In the genomic region with DNA sequence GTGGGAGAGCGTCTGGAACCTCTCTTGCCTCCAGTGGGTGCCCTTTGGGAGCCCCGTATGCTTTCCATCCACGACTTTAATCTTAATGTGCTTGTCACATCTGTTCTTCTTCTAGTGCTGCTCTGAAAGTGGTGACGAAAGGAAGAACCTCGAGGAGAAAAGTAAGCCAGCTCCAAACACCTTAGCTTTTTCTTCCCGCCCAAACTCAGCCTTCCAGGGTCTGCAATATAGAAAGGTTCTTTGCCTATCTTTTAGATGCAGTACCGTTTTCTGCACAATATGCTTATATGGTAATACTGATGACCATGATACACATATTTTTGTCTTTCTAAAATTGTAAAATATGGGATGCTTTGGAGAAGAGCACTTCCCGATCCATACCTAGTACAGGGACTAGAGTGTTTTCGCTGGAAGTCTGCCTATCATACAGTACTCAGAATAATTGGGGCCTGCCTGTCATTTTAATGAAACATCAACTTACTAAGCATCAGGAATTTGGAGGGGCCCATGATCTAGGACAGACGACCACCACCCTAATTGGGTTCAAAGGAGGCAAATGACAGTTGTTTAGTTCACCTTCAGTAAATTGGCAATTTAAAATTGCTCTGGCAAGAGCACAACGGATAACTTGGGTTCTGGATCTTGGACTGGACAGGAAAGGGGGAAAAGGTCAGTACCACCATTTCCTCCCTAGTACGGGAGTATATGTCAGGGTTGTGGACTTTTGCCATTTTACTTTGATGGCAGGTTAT, we compare ENCODE assay signal across 8 cellular contexts. TPM values are rescaled to one million over a fixed set of nuclear protein-coding genes. Genes with fewer than 3 reads are reported as not detected.
DNase-seq lines count a peak whose midpoint lies in the region; ATAC-seq and TF ChIP-seq lines count a peak whose summit lies in the region.

No MANE protein-coding gene starts in this region.

- peak overlapping the region; percentile 81 for H3K27ac ChIP-seq in C4-2B
- H3K27ac ChIP-seq in MM.1S (ENCODE audit: low read length), result peak overlapping the region; percentile 78; the same call in 1 of the 2 replicates
- peak overlapping the region; percentile 76 for H3K27ac ChIP-seq in effector memory CD4-positive, alpha-beta T cell (ENCODE audit: insufficient read depth, low read length, poor library complexity, severe bottlenecking)
- peak overlapping the region; percentile 81 for H3K27ac ChIP-seq in neural cell (ENCODE audit: low read length)

- H3K79me2 ChIP-seq in MM.1S (ENCODE audit: low read length) (peaks cover 37% of the 10 kb centered on the region), neural cell (replicated peaks; ENCODE audit: insufficient read depth, low read length) (peaks cover 15% of the 10 kb centered on the region)

- no peaks in the 10 kb centered on the region for H3K36me3 ChIP-seq in MM.1S (replicated peaks; ENCODE audit: insufficient read depth, low read length)
- peaks cover 11% of the 10 kb centered on the region for H3K36me3 ChIP-seq in effector memory CD4-positive, alpha-beta T cell (ENCODE audit: control insufficient read depth, insufficient read depth, low read length)
- H3K36me3 ChIP-seq in neural cell (ENCODE audit: insufficient read depth, low read length), result no peaks in the 10 kb centered on the region

- DNase-seq in MM.1S (no peak), ureter (ENCODE audit: low spot score) (no peak), HK-2 (ENCODE audit: unreplicated experiment) (no peak), dermis blood vessel endothelial cell (no peak)
- DNase-seq in effector memory CD4-positive, alpha-beta T cell, result no peak

- TF ChIP-seq RAD21 in neural cell (conservative IDR thresholded peaks at IDR 0.05), result no peak

- TF ChIP-seq CTCF in C4-2B (conservative IDR thresholded peaks at IDR 0.05) (no peak), MM.1S (IDR thresholded peaks at IDR 0.05; ENCODE audit: low read length) (no peak), neural cell (IDR thresholded peaks at IDR 0.05; ENCODE audit: poor library complexity, severe bottlenecking) (no peak)

- H3K9ac ChIP-seq in MM.1S (ENCODE audit: low read length) (peak overlapping the region; percentile 93), neural cell (ENCODE audit: low read length) (peak overlapping the region; percentile 90)

- H3K27me3 ChIP-seq in MM.1S (replicated peaks; ENCODE audit: insufficient read depth, low read length) (no peaks in the 10 kb centered on the region), neural cell (ENCODE audit: insufficient read depth, low read depth, low read length) (no peaks in the 10 kb centered on the region)
- H3K27me3 ChIP-seq in effector memory CD4-positive, alpha-beta T cell (replicated peaks; ENCODE audit: control insufficient read depth, insufficient read depth, low read length, poor library complexity, severe bottlenecking), result no peaks in the 10 kb centered on the region

- no peak for ATAC-seq in GM18907 (IDR thresholded peaks at IDR 0.05; ENCODE audit: unreplicated experiment)

- H3F3A ChIP-seq in MM.1S (ENCODE audit: insufficient read depth, low read length) (peaks cover 12% of the 10 kb centered on the region), neural cell (ENCODE audit: insufficient read depth, low read length, poor library complexity, severe bottlenecking) (no peaks in the 10 kb centered on the region)

- peak overlapping the region; percentile 98 for H3K4me3 ChIP-seq in MM.1S (ENCODE audit: low read length)
- H3K4me3 ChIP-seq in effector memory CD4-positive, alpha-beta T cell (ENCODE audit: insufficient read depth, low read depth, low read length, poor library complexity, severe bottlenecking), result peak overlapping the region; percentile 89
- peak overlapping the region; percentile 85 for H3K4me3 ChIP-seq in neural cell (ENCODE audit: low read length)

- H4K20me1 ChIP-seq in MM.1S (ENCODE audit: insufficient read depth, low read length) (no peaks in the 10 kb centered on the region), neural cell (ENCODE audit: insufficient read depth) (peaks cover 4% of the 10 kb centered on the region)

- H3K9me3 ChIP-seq in MM.1S (replicated peaks; ENCODE audit: insufficient read depth, low read length) (no peaks in the 10 kb centered on the region), neural cell (ENCODE audit: low read length) (no peaks in the 10 kb centered on the region)
- no peaks in the 10 kb centered on the region for H3K9me3 ChIP-seq in effector memory CD4-positive, alpha-beta T cell (ENCODE audit: control insufficient read depth, low read length)

- no peak for TF ChIP-seq EP300 in neural cell (conservative IDR thresholded peaks at IDR 0.05; ENCODE audit: poor library complexity, severe bottlenecking)

- H3K9me2 ChIP-seq in MM.1S (replicated peaks; ENCODE audit: insufficient read depth, low read length), result no peaks in the 10 kb centered on the region
- no peaks in the 10 kb centered on the region for H3K9me2 ChIP-seq in neural cell (ENCODE audit: insufficient read depth, low read length)

- peak overlapping the region; percentile 96 for H3K4me2 ChIP-seq in MM.1S (ENCODE audit: low read depth, low read length)
- peak overlapping the region; percentile 89 for H3K4me2 ChIP-seq in neural cell (ENCODE audit: low read length)

- H2AFZ ChIP-seq in MM.1S (ENCODE audit: low read length), result peak overlapping the region; percentile 82
- H2AFZ ChIP-seq in neural cell (ENCODE audit: low read depth, low read length), result peak overlapping the region; percentile 74

- peaks cover 10% of the 10 kb centered on the region for H3K4me1 ChIP-seq in MM.1S (ENCODE audit: low read length)
- peaks cover 15% of the 10 kb centered on the region for H3K4me1 ChIP-seq in effector memory CD4-positive, alpha-beta T cell (ENCODE audit: control insufficient read depth, insufficient read depth, low read length, poor library complexity, severe bottlenecking)

TF ChIP-seq in neural cell, 6 proteins besides CTCF, POLR2A, EP300 and RAD21:
- TF ChIP-seq, protein P1, sequence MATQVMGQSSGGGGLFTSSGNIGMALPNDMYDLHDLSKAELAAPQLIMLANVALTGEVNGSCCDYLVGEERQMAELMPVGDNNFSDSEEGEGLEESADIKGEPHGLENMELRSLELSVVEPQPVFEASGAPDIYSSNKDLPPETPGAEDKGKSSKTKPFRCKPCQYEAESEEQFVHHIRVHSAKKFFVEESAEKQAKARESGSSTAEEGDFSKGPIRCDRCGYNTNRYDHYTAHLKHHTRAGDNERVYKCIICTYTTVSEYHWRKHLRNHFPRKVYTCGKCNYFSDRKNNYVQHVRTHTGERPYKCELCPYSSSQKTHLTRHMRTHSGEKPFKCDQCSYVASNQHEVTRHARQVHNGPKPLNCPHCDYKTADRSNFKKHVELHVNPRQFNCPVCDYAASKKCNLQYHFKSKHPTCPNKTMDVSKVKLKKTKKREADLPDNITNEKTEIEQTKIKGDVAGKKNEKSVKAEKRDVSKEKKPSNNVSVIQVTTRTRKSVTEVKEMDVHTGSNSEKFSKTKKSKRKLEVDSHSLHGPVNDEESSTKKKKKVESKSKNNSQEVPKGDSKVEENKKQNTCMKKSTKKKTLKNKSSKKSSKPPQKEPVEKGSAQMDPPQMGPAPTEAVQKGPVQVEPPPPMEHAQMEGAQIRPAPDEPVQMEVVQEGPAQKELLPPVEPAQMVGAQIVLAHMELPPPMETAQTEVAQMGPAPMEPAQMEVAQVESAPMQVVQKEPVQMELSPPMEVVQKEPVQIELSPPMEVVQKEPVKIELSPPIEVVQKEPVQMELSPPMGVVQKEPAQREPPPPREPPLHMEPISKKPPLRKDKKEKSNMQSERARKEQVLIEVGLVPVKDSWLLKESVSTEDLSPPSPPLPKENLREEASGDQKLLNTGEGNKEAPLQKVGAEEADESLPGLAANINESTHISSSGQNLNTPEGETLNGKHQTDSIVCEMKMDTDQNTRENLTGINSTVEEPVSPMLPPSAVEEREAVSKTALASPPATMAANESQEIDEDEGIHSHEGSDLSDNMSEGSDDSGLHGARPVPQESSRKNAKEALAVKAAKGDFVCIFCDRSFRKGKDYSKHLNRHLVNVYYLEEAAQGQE (IDR thresholded peaks at IDR 0.05; ENCODE audit: borderline replicate concordance), result no peak
- TF ChIP-seq SMC3 (conservative IDR thresholded peaks at IDR 0.05; ENCODE audit: poor library complexity) (no peak), MXI1 (conservative IDR thresholded peaks at IDR 0.05; ENCODE audit: poor library complexity, severe bottlenecking) (no peak), EZH2 (IDR thresholded peaks at IDR 0.05; ENCODE audit: borderline replicate concordance, insufficient read depth, low read length, poor library complexity, severe bottlenecking) (no peak), POLR2AphosphoS5 (IDR thresholded peaks at IDR 0.05) (no peak), TAF1 (IDR thresholded peaks at IDR 0.05; ENCODE audit: low read depth) (no peak)

RNA-seq across cellular contexts. Expression of a gene that starts 0.9 kb away (rescaled TPM):
- polyA plus RNA-seq in neural cell, result 8.6 and 12.9 TPM in 2 replicates
- 22.9 and 24.0 TPM in 2 replicates for polyA minus RNA-seq in neural cell
- total RNA-seq in ureter, result 17.2 TPM
- total RNA-seq in dermis blood vessel endothelial cell, result 11.9 and 18.4 TPM in 2 replicates

RNA-seq across cellular contexts. Expression of a gene that starts 10.8 kb away (rescaled TPM):
- polyA plus RNA-seq in neural cell, result 7.5 and 9.2 TPM in 2 replicates
- polyA minus RNA-seq in neural cell, result 9.0 and 11.5 TPM in 2 replicates
- total RNA-seq in ureter (22.0 TPM), dermis blood vessel endothelial cell (35.1 and 36.3 TPM in 2 replicates)

RNA-seq across cellular contexts. Expression of a gene that starts 48.4 kb away (rescaled TPM):
- polyA plus RNA-seq in neural cell, result 0.58 TPM in 1 of 2 replicates, not detected in the other
- 0.93 TPM in 1 of 2 replicates, not detected in the other for polyA minus RNA-seq in neural cell
- total RNA-seq in ureter (not detected), dermis blood vessel endothelial cell (not detected in 2 replicates)
